Comparison of ENCODE assay signal across 26 cellular contexts in genomic region chr7:11750191-11750590, GRCh38.
"Had no signal": no experiment of that assay in that cellular context is flagged by ENCODE, and none has a peak within 500 bp of the region (broad histone marks: within the 10 kb centered on the region; RNA-seq: fewer than 3 reads in every experiment).

No MANE protein-coding gene starts in this region.

- H3K4me3 ChIP-seq: cardiac muscle cell, MG63 had no signal

- ATAC-seq: T-cell had no signal

- DNase-seq: activated CD4-positive, alpha-beta memory T cell treated with anti-CD3 and anti-CD28 coated beads for 36 hours; activated CD4-positive, alpha-beta T cell treated with anti-CD3 and anti-CD28 coated beads, Interleukin-2, amount 10 ng/mL, durations not matched to agents 7 days and 5 days; activated CD4-positive, CD25-positive, alpha-beta regulatory T cell; activated CD8-positive, alpha-beta memory T cell treated with anti-CD3 and anti-CD28 coated beads for 24 hours; activated gamma-delta T cell treated with Interleukin-2 at 50 U/mL for 16 hours; activated naive CD4-positive, alpha-beta T cell treated with anti-CD3 and anti-CD28 coated beads, Interleukin-2, amount 10 ng/mL, durations not matched to agents 7 days and 5 days; activated naive CD8-positive, alpha-beta T cell treated with anti-CD3 and anti-CD28 coated beads for 36 hours; activated T-cell treated with anti-CD3 and anti-CD28 coated beads for 4 hours; activated T-cell treated with anti-CD3 and anti-CD28 coated beads, Interleukin-2, amount 50 U/mL, for 48 hours; brain microvascular endothelial cell; IMR-90; MG63; NCI-H1092; NCI-H1436; NCI-H1694 treated with DMSO at 0.1 percent for 48 hours; NCI-H2029 treated with DMSO at 0.1 percent for 48 hours; NCI-H510A; NCI-H69; NK-92 treated with Interleukin-12 subunit alpha and Interleukin-12 subunit beta, amount 100 ng/mL, for 24 hours; SHP77 treated with DMSO at 0.1 percent for 48 hours; T-cell; T-helper 2 cell; T1000 had no signal

- H3K27ac ChIP-seq: brain microvascular endothelial cell, cardiac muscle cell, KMS-11, VCaP had no signal

- H3K9me3 ChIP-seq: MG63 had no signal

- H3K27me3 ChIP-seq: brain microvascular endothelial cell, cardiac muscle cell, MG63 had no signal

- H3K36me3 ChIP-seq: brain microvascular endothelial cell, cardiac muscle cell, MG63 had no signal
